Comparison of ENCODE assay signal across 1 cellular context in the genomic region with DNA sequence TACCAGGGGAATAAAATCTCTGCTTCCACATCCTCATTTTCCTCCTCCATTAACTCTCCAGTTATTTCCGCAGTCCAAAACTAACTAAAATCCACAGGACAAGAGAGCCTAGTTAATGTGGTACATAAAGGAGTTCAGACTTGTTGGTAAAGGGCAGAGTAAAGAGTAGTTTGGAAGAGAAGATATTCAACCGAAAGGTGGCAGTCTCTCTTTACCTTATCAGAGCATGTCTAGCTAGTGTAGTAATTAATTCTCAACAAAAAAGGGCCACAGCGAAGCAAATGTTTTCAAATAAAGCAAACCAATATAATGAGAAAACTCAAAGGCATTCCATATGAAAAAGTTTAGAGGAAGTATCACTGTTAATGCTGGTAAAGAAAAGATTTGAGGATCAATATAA.
TF ChIP-seq lines count a peak whose summit lies in the region.

No MANE protein-coding gene starts in this region.

TF ChIP-seq in WTC11, 78 proteins besides CTCF, POLR2A, EP300 and RAD21 (continued from another document):
- TF ChIP-seq, protein P1, sequence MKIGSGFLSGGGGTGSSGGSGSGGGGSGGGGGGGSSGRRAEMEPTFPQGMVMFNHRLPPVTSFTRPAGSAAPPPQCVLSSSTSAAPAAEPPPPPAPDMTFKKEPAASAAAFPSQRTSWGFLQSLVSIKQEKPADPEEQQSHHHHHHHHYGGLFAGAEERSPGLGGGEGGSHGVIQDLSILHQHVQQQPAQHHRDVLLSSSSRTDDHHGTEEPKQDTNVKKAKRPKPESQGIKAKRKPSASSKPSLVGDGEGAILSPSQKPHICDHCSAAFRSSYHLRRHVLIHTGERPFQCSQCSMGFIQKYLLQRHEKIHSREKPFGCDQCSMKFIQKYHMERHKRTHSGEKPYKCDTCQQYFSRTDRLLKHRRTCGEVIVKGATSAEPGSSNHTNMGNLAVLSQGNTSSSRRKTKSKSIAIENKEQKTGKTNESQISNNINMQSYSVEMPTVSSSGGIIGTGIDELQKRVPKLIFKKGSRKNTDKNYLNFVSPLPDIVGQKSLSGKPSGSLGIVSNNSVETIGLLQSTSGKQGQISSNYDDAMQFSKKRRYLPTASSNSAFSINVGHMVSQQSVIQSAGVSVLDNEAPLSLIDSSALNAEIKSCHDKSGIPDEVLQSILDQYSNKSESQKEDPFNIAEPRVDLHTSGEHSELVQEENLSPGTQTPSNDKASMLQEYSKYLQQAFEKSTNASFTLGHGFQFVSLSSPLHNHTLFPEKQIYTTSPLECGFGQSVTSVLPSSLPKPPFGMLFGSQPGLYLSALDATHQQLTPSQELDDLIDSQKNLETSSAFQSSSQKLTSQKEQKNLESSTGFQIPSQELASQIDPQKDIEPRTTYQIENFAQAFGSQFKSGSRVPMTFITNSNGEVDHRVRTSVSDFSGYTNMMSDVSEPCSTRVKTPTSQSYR (CRISPR knock-in tag; IDR thresholded peaks at IDR 0.05) = no peak
- no peak for TF ChIP-seq HMGA2 (CRISPR knock-in tag; IDR thresholded peaks at IDR 0.05)
